ENCODE assay signal across 9 cellular contexts in the genomic region with DNA sequence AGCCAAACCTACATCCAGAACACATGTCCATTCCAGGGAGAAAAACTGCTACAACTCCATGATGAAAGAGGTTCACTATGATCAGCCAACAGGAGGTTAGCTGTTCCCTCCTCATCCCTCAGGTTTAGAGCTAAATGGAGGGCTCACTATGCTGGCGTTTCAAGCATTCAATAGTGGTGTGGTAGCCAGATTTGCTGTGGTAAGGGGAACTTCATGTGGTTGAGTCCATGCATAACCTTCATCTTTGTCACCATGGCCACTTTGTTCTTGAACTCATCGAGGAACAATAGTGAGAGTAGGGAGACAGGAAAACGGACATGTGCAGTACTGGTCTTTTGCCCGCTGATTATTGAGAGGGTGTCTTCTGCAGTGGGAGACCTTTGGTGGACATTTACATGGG. TPM values are rescaled to one million over a fixed set of nuclear protein-coding genes. Genes with fewer than 3 reads are reported as not detected.
"Had no signal": no experiment of that assay in that cellular context is flagged by ENCODE, and none has a peak within 500 bp of the region (broad histone marks: within the 10 kb centered on the region; RNA-seq: fewer than 3 reads in every experiment).

No MANE protein-coding gene starts in this region.

- H3K9me3 Mint-ChIP-seq: GM23338, H9, HFFc6 had no signal

- H3K36me3 ChIP-seq: HAP-1 had no signal

- DNase-seq: GM23248, GOT3, H7, H9, HCEC 1CT, HFFc6 had no signal

- H2AFZ ChIP-seq: GM23248, GM23338 had no signal

- H3K4me2 ChIP-seq: GM23338 had no signal

- H3K27ac ChIP-seq: GM23248 had no signal

- H3K27ac Mint-ChIP-seq: GM23338, H9, HFFc6 had no signal

- ATAC-seq: GM23338, HCT116 had no signal

- H3K4me3 ChIP-seq: GM23248, GM23338, HAP-1 had no signal

- H3K4me3 Mint-ChIP-seq: GM23338, H9, HFFc6 had no signal

- H3K9ac ChIP-seq: GM23248 had no signal

- H3K9me3 ChIP-seq: HAP-1 had no signal

RNA-seq across cellular contexts. Expression of gene ALPK1, which starts 33.8 kb away (rescaled TPM):
- total RNA-seq: H7 had no signal
